Comparison of ENCODE assay signal across 1 cellular context in the genomic region with DNA sequence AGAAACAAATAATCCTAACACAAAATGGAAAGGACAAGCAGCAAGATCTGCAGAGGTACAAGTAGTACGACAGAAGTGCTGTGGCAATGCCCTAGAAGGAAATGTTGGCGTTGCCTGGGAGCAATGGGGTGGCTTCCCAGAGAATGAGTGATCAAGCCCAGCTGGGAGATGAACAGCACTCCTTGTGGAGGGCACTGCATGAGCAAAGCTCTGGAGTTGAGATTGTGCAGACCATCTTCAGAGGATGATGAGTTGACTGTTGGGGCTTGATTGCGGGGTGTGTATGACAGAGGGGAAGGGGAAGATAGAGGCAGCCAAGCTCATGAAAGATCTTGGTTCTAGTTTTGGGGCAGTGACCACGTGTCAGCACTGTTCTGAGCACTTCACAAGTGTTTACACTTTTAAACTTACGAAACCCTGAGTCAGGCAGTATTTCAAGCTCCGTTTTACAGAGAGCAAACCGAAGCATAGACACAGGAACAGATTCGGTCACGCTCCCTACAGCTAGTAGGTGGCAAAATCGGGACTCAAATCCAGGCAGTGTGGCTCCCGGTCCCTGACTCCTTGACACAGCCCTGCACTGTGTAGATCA.
TF ChIP-seq lines count a peak whose summit lies in the region.

No MANE protein-coding gene starts in this region.

TF ChIP-seq in WTC11, 78 proteins besides CTCF, POLR2A, EP300 and RAD21 (continued from another document):
- TF ChIP-seq ZNF232 (CRISPR knock-in tag; IDR thresholded peaks at IDR 0.05) (no peak), ZNF263 (CRISPR knock-in tag; IDR thresholded peaks at IDR 0.05; ENCODE audit: low read depth) (no peak), NR2C2 (CRISPR knock-in tag; IDR thresholded peaks at IDR 0.05) (no peak), ZNF416 (CRISPR knock-in tag; IDR thresholded peaks at IDR 0.05) (no peak), RORB (CRISPR knock-in tag; IDR thresholded peaks at IDR 0.05) (no peak), GTF2I (CRISPR knock-in tag; conservative IDR thresholded peaks at IDR 0.05) (no peak), FOXJ3 (CRISPR knock-in tag; IDR thresholded peaks at IDR 0.05; ENCODE audit: borderline replicate concordance) (no peak)
- TF ChIP-seq, protein P1, sequence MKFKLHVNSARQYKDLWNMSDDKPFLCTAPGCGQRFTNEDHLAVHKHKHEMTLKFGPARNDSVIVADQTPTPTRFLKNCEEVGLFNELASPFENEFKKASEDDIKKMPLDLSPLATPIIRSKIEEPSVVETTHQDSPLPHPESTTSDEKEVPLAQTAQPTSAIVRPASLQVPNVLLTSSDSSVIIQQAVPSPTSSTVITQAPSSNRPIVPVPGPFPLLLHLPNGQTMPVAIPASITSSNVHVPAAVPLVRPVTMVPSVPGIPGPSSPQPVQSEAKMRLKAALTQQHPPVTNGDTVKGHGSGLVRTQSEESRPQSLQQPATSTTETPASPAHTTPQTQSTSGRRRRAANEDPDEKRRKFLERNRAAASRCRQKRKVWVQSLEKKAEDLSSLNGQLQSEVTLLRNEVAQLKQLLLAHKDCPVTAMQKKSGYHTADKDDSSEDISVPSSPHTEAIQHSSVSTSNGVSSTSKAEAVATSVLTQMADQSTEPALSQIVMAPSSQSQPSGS (CRISPR knock-in tag; IDR thresholded peaks at IDR 0.05; ENCODE audit: borderline replicate concordance, low read depth), result no peak
- TF ChIP-seq, protein P2, sequence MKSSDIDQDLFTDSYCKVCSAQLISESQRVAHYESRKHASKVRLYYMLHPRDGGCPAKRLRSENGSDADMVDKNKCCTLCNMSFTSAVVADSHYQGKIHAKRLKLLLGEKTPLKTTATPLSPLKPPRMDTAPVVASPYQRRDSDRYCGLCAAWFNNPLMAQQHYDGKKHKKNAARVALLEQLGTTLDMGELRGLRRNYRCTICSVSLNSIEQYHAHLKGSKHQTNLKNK (CRISPR knock-in tag; IDR thresholded peaks at IDR 0.05), result no peak
- TF ChIP-seq, protein P3, sequence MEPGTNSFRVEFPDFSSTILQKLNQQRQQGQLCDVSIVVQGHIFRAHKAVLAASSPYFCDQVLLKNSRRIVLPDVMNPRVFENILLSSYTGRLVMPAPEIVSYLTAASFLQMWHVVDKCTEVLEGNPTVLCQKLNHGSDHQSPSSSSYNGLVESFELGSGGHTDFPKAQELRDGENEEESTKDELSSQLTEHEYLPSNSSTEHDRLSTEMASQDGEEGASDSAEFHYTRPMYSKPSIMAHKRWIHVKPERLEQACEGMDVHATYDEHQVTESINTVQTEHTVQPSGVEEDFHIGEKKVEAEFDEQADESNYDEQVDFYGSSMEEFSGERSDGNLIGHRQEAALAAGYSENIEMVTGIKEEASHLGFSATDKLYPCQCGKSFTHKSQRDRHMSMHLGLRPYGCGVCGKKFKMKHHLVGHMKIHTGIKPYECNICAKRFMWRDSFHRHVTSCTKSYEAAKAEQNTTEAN (CRISPR knock-in tag; IDR thresholded peaks at IDR 0.05), result no peak
